In the genomic region with DNA sequence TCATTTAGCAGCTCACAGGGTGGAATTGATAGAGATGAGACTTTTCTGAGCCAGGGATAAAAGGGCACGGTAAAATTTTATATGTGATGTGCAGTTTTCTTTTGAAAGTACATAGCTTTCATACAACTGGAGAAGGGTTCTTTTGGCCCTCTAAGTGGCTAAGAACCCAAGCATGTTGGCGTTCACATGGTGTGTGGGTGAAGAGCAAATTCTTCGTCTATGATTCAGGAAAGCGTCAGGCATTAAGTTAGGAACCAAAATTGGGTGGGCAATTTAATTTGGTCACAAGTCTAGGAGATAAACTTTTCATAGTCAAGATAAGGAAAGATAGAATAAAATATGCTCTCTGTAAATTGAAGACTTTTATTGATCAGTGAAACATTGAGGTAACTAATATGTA, we compare ENCODE assay signal across 33 cellular contexts.
"Had no signal": no experiment of that assay in that cellular context is flagged by ENCODE, and none has a peak within 500 bp of the region (broad histone marks: within the 10 kb centered on the region; RNA-seq: fewer than 3 reads in every experiment).

No MANE protein-coding gene starts in this region.

- DNase-seq: activated CD4-positive, alpha-beta memory T cell treated with anti-CD3 and anti-CD28 coated beads, Interleukin-2, amount 10 ng/mL, durations not matched to agents 7 days and 5 days; activated CD4-positive, alpha-beta T cell treated with anti-CD3 and anti-CD28 coated beads for 1 hour; activated CD4-positive, alpha-beta T cell treated with anti-CD3 and anti-CD28 coated beads for 48 hours; activated CD4-positive, CD25-positive, alpha-beta regulatory T cell; activated CD8-positive, alpha-beta memory T cell treated with anti-CD3 and anti-CD28 coated beads for 24 hours; activated CD8-positive, alpha-beta memory T cell treated with anti-CD3 and anti-CD28 coated beads, Interleukin-2, amount 10 ng/mL, durations not matched to agents 7 days and 5 days; activated CD8-positive, alpha-beta memory T cell treated with anti-CD3 and anti-CD28 coated beads, Interleukin-2, amount 50 U/mL, for 48 hours; activated effector memory CD4-positive, alpha-beta T cell treated with anti-CD3 and anti-CD28 coated beads, Interleukin-2, amount 50 U/mL, for 16 hours; activated naive CD4-positive, alpha-beta T cell treated with Interleukin-2 at 50 U/mL for 16 hours; activated T-cell treated with anti-CD3 and anti-CD28 coated beads, Interleukin-2, amount 50 U/mL, for 72 hours; adrenal gland; caudate nucleus; Karpas-422; KBM-7; NCI-H1105; NCI-H1417 treated with DMSO at 0.1 percent for 48 hours; NCI-H1930; NCI-H345; NCI-H524 treated with DMSO at 0.1 percent for 48 hours; NCI-H748 treated with DMSO at 0.1 percent for 48 hours; NK-92 treated with Interleukin-12 subunit alpha and Interleukin-12 subunit beta, amount 100 ng/mL, for 24 hours; PC-3; Peyer's patch; Right ventricle myocardium superior; SW 1271; T-helper 1 cell; T-helper 2 cell; T-helper 9 cell; WERI-Rb-1 had no signal

- H3K27me3 Mint-ChIP-seq: activated CD4-positive, alpha-beta memory T cell treated with anti-CD3 and anti-CD28 coated beads, Interleukin-2, amount 10 ng/mL, durations not matched to agents 7 days and 5 days; activated CD8-positive, alpha-beta memory T cell treated with anti-CD3 and anti-CD28 coated beads, Interleukin-2, amount 10 ng/mL, durations not matched to agents 7 days and 5 days; activated naive CD4-positive, alpha-beta T cell treated with anti-CD3 and anti-CD28 coated beads, Interleukin-2, amount 50 U/mL, for 24 hours; activated T-helper 17 cell treated with anti-CD3 and anti-CD28 coated beads, Interleukin-2, amount 50 U/mL, for 72 hours; brain had no signal

- H3K27ac ChIP-seq: adrenal gland, Peyer's patch, WERI-Rb-1 had no signal

- H3K4me3 Mint-ChIP-seq: activated CD4-positive, alpha-beta memory T cell treated with anti-CD3 and anti-CD28 coated beads, Interleukin-2, amount 10 ng/mL, durations not matched to agents 7 days and 5 days; activated CD8-positive, alpha-beta memory T cell treated with anti-CD3 and anti-CD28 coated beads, Interleukin-2, amount 10 ng/mL, durations not matched to agents 7 days and 5 days; activated naive CD4-positive, alpha-beta T cell treated with anti-CD3 and anti-CD28 coated beads, Interleukin-2, amount 50 U/mL, for 24 hours; activated T-cell treated with anti-CD3 and anti-CD28 coated beads, Interleukin-2, amount 50 U/mL, for 72 hours; activated T-helper 17 cell treated with anti-CD3 and anti-CD28 coated beads, Interleukin-2, amount 50 U/mL, for 72 hours; brain had no signal

- H3K27me3 ChIP-seq: adrenal gland, Peyer's patch had no signal

- H3K4me1 Mint-ChIP-seq: brain had no signal

- ATAC-seq: activated CD8-positive, alpha-beta memory T cell treated with anti-CD3 and anti-CD28 coated beads, Interleukin-2, amount 10 ng/mL, durations not matched to agents 7 days and 5 days; activated T-cell treated with anti-CD3 and anti-CD28 coated beads, Interleukin-2, amount 50 U/mL, for 72 hours; activated T-helper 17 cell treated with anti-CD3 and anti-CD28 coated beads, Interleukin-2, amount 50 U/mL, for 72 hours; PC-3 had no signal

- H3K27ac Mint-ChIP-seq: activated CD4-positive, alpha-beta memory T cell treated with anti-CD3 and anti-CD28 coated beads, Interleukin-2, amount 10 ng/mL, durations not matched to agents 7 days and 5 days; activated CD8-positive, alpha-beta memory T cell treated with anti-CD3 and anti-CD28 coated beads, Interleukin-2, amount 10 ng/mL, durations not matched to agents 7 days and 5 days; activated naive CD4-positive, alpha-beta T cell treated with anti-CD3 and anti-CD28 coated beads, Interleukin-2, amount 50 U/mL, for 24 hours; activated T-cell treated with anti-CD3 and anti-CD28 coated beads, Interleukin-2, amount 50 U/mL, for 72 hours; activated T-helper 17 cell treated with anti-CD3 and anti-CD28 coated beads, Interleukin-2, amount 50 U/mL, for 72 hours; brain had no signal

- H3K4me3 ChIP-seq: adrenal gland, Peyer's patch had no signal

- H3K9me3 ChIP-seq: adrenal gland had no signal

- FAIRE-seq: bronchial epithelial cell had no signal

- H3K4me1 ChIP-seq: Peyer's patch had no signal
